Comparison of ENCODE assay signal across 8 cellular contexts in genomic region chr14:105861985-105862465, GRCh38.
A peak's percentile ranks its signal among the peaks of the same experiment; 100 is the strongest.
DNase-seq lines count a peak whose midpoint lies in the region; ATAC-seq lines count a peak whose summit lies in the region.

No MANE protein-coding gene starts in this region.

- peak; percentile 55 for ATAC-seq in GM19025 (IDR thresholded peaks at IDR 0.05; ENCODE audit: low read depth, unreplicated experiment)
- peak; percentile 59 for ATAC-seq in HG03342 (IDR thresholded peaks at IDR 0.05; ENCODE audit: unreplicated experiment)
- peak; percentile 57 for ATAC-seq in activated T-helper 17 cell treated with anti-CD3 and anti-CD28 coated beads, Interleukin-2, amount 50 U/mL, for 72 hours (replicated peaks)

- no peaks in the 10 kb centered on the region for H3K9me3 Mint-ChIP-seq in activated T-helper 17 cell treated with anti-CD3 and anti-CD28 coated beads, Interleukin-2, amount 50 U/mL, for 72 hours

- no peak overlapping the region for H3K27ac Mint-ChIP-seq in activated T-helper 17 cell treated with anti-CD3 and anti-CD28 coated beads, Interleukin-2, amount 50 U/mL, for 72 hours

- peak overlapping the region; percentile 47 for H3K4me3 Mint-ChIP-seq in activated T-helper 17 cell treated with anti-CD3 and anti-CD28 coated beads, Interleukin-2, amount 50 U/mL, for 72 hours

- peak; percentile 14 for DNase-seq in CD1c-positive myeloid dendritic cell (ENCODE audit: extremely low spot score)
- no peak for DNase-seq in COLO829 (ENCODE audit: low spot score)
- DNase-seq in NCI-H187 (lab: John Stamatoyannopoulos, UW), result no peak
- no peak for DNase-seq in HUDEP-2 (lab: John Stamatoyannopoulos, UW; ENCODE audit: unreplicated experiment in 76 of 76)
- no peak for DNase-seq in midbrain (lab: John Stamatoyannopoulos, UW)

- no peaks in the 10 kb centered on the region for H3K36me3 Mint-ChIP-seq in activated T-helper 17 cell treated with anti-CD3 and anti-CD28 coated beads, Interleukin-2, amount 50 U/mL, for 72 hours (ENCODE audit: low read depth)

- H3K4me1 Mint-ChIP-seq in activated T-helper 17 cell treated with anti-CD3 and anti-CD28 coated beads, Interleukin-2, amount 50 U/mL, for 72 hours, result no peaks in the 10 kb centered on the region

- H3K27me3 Mint-ChIP-seq in activated T-helper 17 cell treated with anti-CD3 and anti-CD28 coated beads, Interleukin-2, amount 50 U/mL, for 72 hours, result peaks cover 13% of the 10 kb centered on the region
